9 cellular contexts compared by ENCODE assay signal in genomic region chr11:17979770-17980371, GRCh38. TPM values are rescaled to one million over a fixed set of nuclear protein-coding genes. Genes with fewer than 3 reads are reported as not detected.
DNase-seq lines count a peak whose midpoint lies in the region; ATAC-seq lines count a peak whose summit lies in the region.
"Had no signal": no experiment of that assay in that cellular context is flagged by ENCODE, and none has a peak within 500 bp of the region (broad histone marks: within the 10 kb centered on the region; RNA-seq: fewer than 3 reads in every experiment).

No MANE protein-coding gene starts in this region.

- POLR2A ChIA-PET in activated naive CD8-positive, alpha-beta T cell treated with anti-CD3 and anti-CD28 coated beads, Interleukin-2, amount 10 ng/mL, durations not matched to agents 7 days and 5 days (lab: Charles Lee): no interaction called here

- peaks cover 1% of the 10 kb centered on the region for H3K4me1 Mint-ChIP-seq in activated naive CD8-positive, alpha-beta T cell treated with anti-CD3 and anti-CD28 coated beads, Interleukin-2, amount 10 ng/mL, durations not matched to agents 7 days and 5 days

- no peak overlapping the region for H3K27ac Mint-ChIP-seq in activated naive CD8-positive, alpha-beta T cell treated with anti-CD3 and anti-CD28 coated beads, Interleukin-2, amount 10 ng/mL, durations not matched to agents 7 days and 5 days
- H3K27ac Mint-ChIP-seq: T-helper 1 cell treated with Interleukin-12 subunit alpha and Interleukin-12 subunit beta and Interleukin-4 antibody, amounts not matched to agents 30 μg/mL and 1 μg/mL, for 36 hours had no signal

- H3K27me3 Mint-ChIP-seq in activated naive CD8-positive, alpha-beta T cell treated with anti-CD3 and anti-CD28 coated beads, Interleukin-2, amount 10 ng/mL, durations not matched to agents 7 days and 5 days: no peaks in the 10 kb centered on the region

- ATAC-seq in HG02798 (IDR thresholded peaks at IDR 0.05; ENCODE audit: poor library complexity, unreplicated experiment): peak; percentile 42
- peak; percentile 10 for ATAC-seq in activated naive CD8-positive, alpha-beta T cell treated with anti-CD3 and anti-CD28 coated beads, Interleukin-2, amount 10 ng/mL, durations not matched to agents 7 days and 5 days (ENCODE audit: low read depth)
- ATAC-seq in GM18511 (IDR thresholded peaks at IDR 0.05; ENCODE audit: unreplicated experiment): no peak
- ATAC-seq in HG02870 (IDR thresholded peaks at IDR 0.05; ENCODE audit: unreplicated experiment): no peak

- no peak overlapping the region for H3K4me3 Mint-ChIP-seq in activated naive CD8-positive, alpha-beta T cell treated with anti-CD3 and anti-CD28 coated beads, Interleukin-2, amount 10 ng/mL, durations not matched to agents 7 days and 5 days
- H3K4me3 Mint-ChIP-seq: T-helper 1 cell treated with Interleukin-12 subunit alpha and Interleukin-12 subunit beta and Interleukin-4 antibody, amounts not matched to agents 30 μg/mL and 1 μg/mL, for 36 hours had no signal

- H3K36me3 Mint-ChIP-seq in activated naive CD8-positive, alpha-beta T cell treated with anti-CD3 and anti-CD28 coated beads, Interleukin-2, amount 10 ng/mL, durations not matched to agents 7 days and 5 days: peaks cover 19% of the 10 kb centered on the region

- H3K9me3 Mint-ChIP-seq in activated naive CD8-positive, alpha-beta T cell treated with anti-CD3 and anti-CD28 coated beads, Interleukin-2, amount 10 ng/mL, durations not matched to agents 7 days and 5 days: peaks cover 5% of the 10 kb centered on the region

- DNase-seq in DMS153 (lab: John Stamatoyannopoulos, UW) (peak; percentile 21), OCI-M1 (lab: John Stamatoyannopoulos, UW) (peak; percentile 57), hepatic stellate cell (ENCODE audit: low spot score) (peak; percentile 16)
- DNase-seq in activated naive CD8-positive, alpha-beta T cell treated with anti-CD3 and anti-CD28 coated beads, Interleukin-2, amount 10 ng/mL, durations not matched to agents 7 days and 5 days: no peak
- DNase-seq in stimulated activated CD4-positive, alpha-beta T cell treated with anti-CD3 and anti-CD28 coated beads, Interleukin-1b, Interleukin-23, amount 100 ng/mL, for 48 hours: peak; percentile 10

RNA-seq across cellular contexts. Expression of gene SERGEF, which starts 33.0 kb away (rescaled TPM):
- total RNA-seq in activated naive CD8-positive, alpha-beta T cell treated with anti-CD3 and anti-CD28 coated beads, Interleukin-2, amount 10 ng/mL, durations not matched to agents 7 days and 5 days: 10 to 100 TPM; 44.3 to 47.2 TPM

Comparison
In these comparisons a context has a peak if more than half of its experiments do, and no peak if none do; other contexts are left out.
1. ATAC-seq: peak in HG02798 (single experiment) and activated naive CD8-positive, alpha-beta T cell treated with anti-CD3 and anti-CD28 coated beads, Interleukin-2, amount 10 ng/mL, durations not matched to agents 7 days and 5 days (single experiment); none in GM18511 (single experiment) and HG02870 (single experiment).